In the genomic region with DNA sequence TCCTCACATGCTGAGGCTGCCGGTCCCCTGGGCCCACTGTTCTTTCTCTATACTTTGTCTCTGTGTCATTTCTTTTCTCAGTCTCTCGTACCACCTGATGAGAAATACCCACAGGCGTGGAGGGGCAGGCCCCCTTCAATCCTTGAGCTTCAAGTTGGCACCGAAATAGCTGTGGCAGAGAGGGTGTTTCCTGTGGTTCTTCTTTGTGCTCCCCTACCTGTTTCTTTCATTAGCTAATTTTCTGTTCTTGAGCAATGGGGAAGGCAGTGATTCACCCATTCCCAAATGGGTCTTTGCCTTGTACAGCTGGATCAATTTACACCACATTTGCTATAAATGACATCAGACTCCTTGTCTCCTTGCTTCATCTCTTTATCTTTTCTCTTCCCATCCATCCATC, we compare ENCODE assay signal across 14 cellular contexts. TPM values are rescaled to one million over a fixed set of nuclear protein-coding genes. Genes with fewer than 3 reads are reported as not detected.
DNase-seq lines count a peak whose midpoint lies in the region; ATAC-seq and TF ChIP-seq lines count a peak whose summit lies in the region.
"Had no signal": no experiment of that assay in that cellular context is flagged by ENCODE, and none has a peak within 500 bp of the region (broad histone marks: within the 10 kb centered on the region; RNA-seq: fewer than 3 reads in every experiment).

No MANE protein-coding gene starts in this region.

- H3K4me3 Mint-ChIP-seq in activated T-cell treated with anti-CD3 and anti-CD28 coated beads, Interleukin-2, amount 50 U/mL, for 24 hours: peak overlapping the region; percentile 34
- no peak overlapping the region for H3K4me3 Mint-ChIP-seq in nephron progenitor cell

- intact Hi-C loops in gastrocnemius medialis (cut with DNase I; ENCODE audit: low total_unique reads): no loop called here

- H3K9me3 ChIP-seq in BLaER1 (no peaks in the 10 kb centered on the region), gastrocnemius medialis (no peaks in the 10 kb centered on the region)
- H3K9me3 ChIP-seq: colonic mucosa, MG63, right lobe of liver, vagina had no signal

- TF ChIP-seq POLR2A in gastrocnemius medialis (IDR thresholded peaks at IDR 0.05): no peak

- H3K36me3 Mint-ChIP-seq in activated T-cell treated with anti-CD3 and anti-CD28 coated beads, Interleukin-2, amount 50 U/mL, for 24 hours (ENCODE audit: low read depth): no peaks in the 10 kb centered on the region
- no peaks in the 10 kb centered on the region for H3K36me3 Mint-ChIP-seq in nephron progenitor cell (ENCODE audit: low read depth)

- no peak for TF ChIP-seq CTCF in gastrocnemius medialis (IDR thresholded peaks at IDR 0.05 in 4 of 5, conservative IDR thresholded peaks at IDR 0.05 in 1 of 5)
- no peak for TF ChIP-seq CTCF in nephron progenitor cell (IDR thresholded peaks at IDR 0.05)

- in situ Hi-C loops in gastrocnemius medialis (cut with MboI; ENCODE audit: low sequenced_read_pairs in 4 of 4): loop anchor here in 1 of 4 donors (25.0 kb wide), 1 partner anchor 108 kb away; no protein-coding TSS in a partner anchor

- H3K27ac Mint-ChIP-seq in activated T-cell treated with anti-CD3 and anti-CD28 coated beads, Interleukin-2, amount 50 U/mL, for 24 hours: peak overlapping the region; percentile 54
- H3K27ac Mint-ChIP-seq in nephron progenitor cell: no peak overlapping the region

- H3K9ac ChIP-seq in BLaER1: no peak overlapping the region

- H3K27me3 Mint-ChIP-seq in activated T-cell treated with anti-CD3 and anti-CD28 coated beads, Interleukin-2, amount 50 U/mL, for 24 hours: peaks cover 26% of the 10 kb centered on the region
- H3K27me3 Mint-ChIP-seq in nephron progenitor cell (ENCODE audit: low read depth, poor library complexity): no peaks in the 10 kb centered on the region

- H3K4me3 ChIP-seq in BLaER1: no peak overlapping the region
- H3K4me3 ChIP-seq in gastrocnemius medialis: no peak overlapping the region
- H3K4me3 ChIP-seq: colonic mucosa, MG63, right lobe of liver, vagina had no signal

- H3K27ac ChIP-seq in BLaER1 (no peak overlapping the region), gastrocnemius medialis (no peak overlapping the region)
- H3K27ac ChIP-seq: colonic mucosa, right lobe of liver, vagina had no signal

- peaks cover 76% of the 10 kb centered on the region for H3K27me3 ChIP-seq in BLaER1
- no peaks in the 10 kb centered on the region for H3K27me3 ChIP-seq in gastrocnemius medialis
- H3K27me3 ChIP-seq: colonic mucosa, MG63, right lobe of liver, vagina had no signal

- no peaks in the 10 kb centered on the region for H3K36me3 ChIP-seq in BLaER1
- no peaks in the 10 kb centered on the region for H3K36me3 ChIP-seq in gastrocnemius medialis
- H3K36me3 ChIP-seq: colonic mucosa, MG63, right lobe of liver, vagina had no signal

- H3K4me1 ChIP-seq in BLaER1: peaks cover 47% of the 10 kb centered on the region
- no peaks in the 10 kb centered on the region for H3K4me1 ChIP-seq in gastrocnemius medialis
- H3K4me1 ChIP-seq: colonic mucosa, right lobe of liver, vagina had no signal

- H3K4me1 Mint-ChIP-seq in activated T-cell treated with anti-CD3 and anti-CD28 coated beads, Interleukin-2, amount 50 U/mL, for 24 hours (ENCODE audit: low read depth): peaks cover 69% of the 10 kb centered on the region
- peaks cover 21% of the 10 kb centered on the region for H3K4me1 Mint-ChIP-seq in nephron progenitor cell

- ATAC-seq in HG02571 (IDR thresholded peaks at IDR 0.05; ENCODE audit: unreplicated experiment) (peak; percentile 32), gastrocnemius medialis (no peak)
- ATAC-seq: right lobe of liver had no signal

- DNase-seq in activated T-cell treated with anti-CD3 and anti-CD28 coated beads, Interleukin-2, amount 50 U/mL, for 24 hours: no peak
- DNase-seq in fibroblast of gingiva (ENCODE audit: low read depth) (peak; percentile 28), NOMO-1 treated with DMSO at 0.1 percent for 48 hours (lab: John Stamatoyannopoulos, UW; ENCODE audit: unreplicated experiment) (no peak), gastrocnemius medialis (no peak), NCI-H2171 treated with DMSO at 0.1 percent for 48 hours (lab: John Stamatoyannopoulos, UW) (no peak), nephron progenitor cell (no peak)
- DNase-seq: colonic mucosa, MG63, NCI-H226, right lobe of liver had no signal

- no peaks in the 10 kb centered on the region for H4K20me1 ChIP-seq in BLaER1

- H3K9me3 Mint-ChIP-seq in activated T-cell treated with anti-CD3 and anti-CD28 coated beads, Interleukin-2, amount 50 U/mL, for 24 hours: no peaks in the 10 kb centered on the region
- peaks cover 8% of the 10 kb centered on the region for H3K9me3 Mint-ChIP-seq in nephron progenitor cell

- peak overlapping the region; percentile 11; the same call in 1 of the 2 replicates for H3K4me2 ChIP-seq in BLaER1

RNA-seq across cellular contexts. Expression of gene CYSLTR1, which starts 2.1 kb away (rescaled TPM):
- total RNA-seq in gastrocnemius medialis: 1 to 10 TPM in 1 of 4 donors, under 1 TPM in 2, not detected in 1; 0.24 to 1.1 (median 0.76) TPM
- total RNA-seq: RPMI7951 had no signal
